In the genomic region with DNA sequence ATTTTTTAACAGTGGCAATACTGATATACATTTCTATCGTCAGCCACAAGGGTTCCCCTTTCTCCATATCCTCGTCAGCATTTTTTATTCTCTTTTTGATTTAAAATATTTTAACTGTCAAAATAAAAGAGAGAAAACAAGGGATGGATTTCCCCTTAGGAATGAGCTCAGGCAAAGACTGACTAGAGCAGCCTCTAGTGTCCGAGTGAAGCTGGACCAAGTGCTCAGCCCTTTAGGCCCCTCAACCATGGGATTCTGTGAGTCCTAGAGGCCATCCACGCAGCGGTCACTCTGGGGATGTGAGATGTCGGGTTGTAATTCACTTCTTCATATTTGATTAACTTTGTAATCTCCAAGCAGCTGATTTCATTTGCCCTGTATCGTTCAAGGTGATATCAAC, we compare ENCODE assay signal across 22 cellular contexts.
"Had no signal": no experiment of that assay in that cellular context is flagged by ENCODE, and none has a peak within 500 bp of the region (broad histone marks: within the 10 kb centered on the region; RNA-seq: fewer than 3 reads in every experiment).

No MANE protein-coding gene starts in this region.

- H3K27ac ChIP-seq: ascending aorta, breast epithelium, epithelial cell of prostate, neutrophil, parathyroid adenoma, stomach, testis, upper lobe of right lung had no signal

- H3K4me3 Mint-ChIP-seq: activated naive CD4-positive, alpha-beta T cell treated with anti-CD3 and anti-CD28 coated beads for 36 hours; activated naive CD8-positive, alpha-beta T cell treated with anti-CD3 and anti-CD28 coated beads, Interleukin-2, amount 50 U/mL, for 24 hours; activated T-helper 17 cell treated with anti-CD3 and anti-CD28 coated beads, Interleukin-2, amount 50 U/mL, for 72 hours; dendritic cell treated with granulocyte-macrophage colony-stimulating factor and Interleukin-4, amounts not matched to agents 40 ng/mL and 50 ng/mL, for 4 days had no signal

- H3K27me3 ChIP-seq: ascending aorta, breast epithelium, neutrophil, stomach, testis, upper lobe of right lung had no signal

- DNase-seq: activated CD4-positive, alpha-beta T cell treated with anti-CD3 and anti-CD28 coated beads, Interleukin-2, amount 50 U/mL, for 1 hour; activated naive CD4-positive, alpha-beta T cell treated with anti-CD3 and anti-CD28 coated beads for 36 hours; activated naive CD8-positive, alpha-beta T cell treated with anti-CD3 and anti-CD28 coated beads, Interleukin-2, amount 50 U/mL, for 24 hours; activated T-cell treated with anti-CD3 and anti-CD28 coated beads for 4 hours; cerebellar nuclear complex; effector memory CD4-positive, alpha-beta T cell; head of caudate nucleus; left colon; naive B cell; stimulated activated CD4-positive, alpha-beta T cell treated with anti-CD3 and anti-CD28 coated beads, Interleukin-12 subunit alpha, Interleukin-12 subunit beta, amount 100 ng/mL, for 4 hours; stimulated activated CD4-positive, alpha-beta T cell treated with anti-CD3 and anti-CD28 coated beads, Interleukin-2, amount 100 ng/mL, for 24 hours; stomach; testis; upper lobe of right lung had no signal

- H3K9me3 ChIP-seq: neutrophil, testis, upper lobe of right lung had no signal

- H3K27me3 Mint-ChIP-seq: dendritic cell treated with granulocyte-macrophage colony-stimulating factor and Interleukin-4, amounts not matched to agents 40 ng/mL and 50 ng/mL, for 4 days had no signal

- H3K4me3 ChIP-seq: ascending aorta, breast epithelium, lung, stomach, testis, upper lobe of right lung had no signal

- H3K36me3 ChIP-seq: ascending aorta, breast epithelium, neutrophil, stomach, upper lobe of right lung had no signal

- H3K4me1 ChIP-seq: ascending aorta, breast epithelium, parathyroid adenoma, stomach, testis, upper lobe of right lung had no signal

- H3K4me1 Mint-ChIP-seq: activated naive CD8-positive, alpha-beta T cell treated with anti-CD3 and anti-CD28 coated beads, Interleukin-2, amount 50 U/mL, for 24 hours; activated T-helper 17 cell treated with anti-CD3 and anti-CD28 coated beads, Interleukin-2, amount 50 U/mL, for 72 hours; naive B cell had no signal

- H3K27ac Mint-ChIP-seq: activated naive CD4-positive, alpha-beta T cell treated with anti-CD3 and anti-CD28 coated beads for 36 hours; activated naive CD8-positive, alpha-beta T cell treated with anti-CD3 and anti-CD28 coated beads, Interleukin-2, amount 50 U/mL, for 24 hours; activated T-helper 17 cell treated with anti-CD3 and anti-CD28 coated beads, Interleukin-2, amount 50 U/mL, for 72 hours; dendritic cell treated with granulocyte-macrophage colony-stimulating factor and Interleukin-4, amounts not matched to agents 40 ng/mL and 50 ng/mL, for 4 days; naive B cell had no signal

- H3K9me3 Mint-ChIP-seq: activated naive CD4-positive, alpha-beta T cell treated with anti-CD3 and anti-CD28 coated beads for 36 hours; activated naive CD8-positive, alpha-beta T cell treated with anti-CD3 and anti-CD28 coated beads, Interleukin-2, amount 50 U/mL, for 24 hours had no signal

- ATAC-seq: activated naive CD8-positive, alpha-beta T cell treated with anti-CD3 and anti-CD28 coated beads, Interleukin-2, amount 50 U/mL, for 24 hours; activated T-helper 17 cell treated with anti-CD3 and anti-CD28 coated beads, Interleukin-2, amount 50 U/mL, for 72 hours; left colon; upper lobe of right lung had no signal
